In the genomic region with DNA sequence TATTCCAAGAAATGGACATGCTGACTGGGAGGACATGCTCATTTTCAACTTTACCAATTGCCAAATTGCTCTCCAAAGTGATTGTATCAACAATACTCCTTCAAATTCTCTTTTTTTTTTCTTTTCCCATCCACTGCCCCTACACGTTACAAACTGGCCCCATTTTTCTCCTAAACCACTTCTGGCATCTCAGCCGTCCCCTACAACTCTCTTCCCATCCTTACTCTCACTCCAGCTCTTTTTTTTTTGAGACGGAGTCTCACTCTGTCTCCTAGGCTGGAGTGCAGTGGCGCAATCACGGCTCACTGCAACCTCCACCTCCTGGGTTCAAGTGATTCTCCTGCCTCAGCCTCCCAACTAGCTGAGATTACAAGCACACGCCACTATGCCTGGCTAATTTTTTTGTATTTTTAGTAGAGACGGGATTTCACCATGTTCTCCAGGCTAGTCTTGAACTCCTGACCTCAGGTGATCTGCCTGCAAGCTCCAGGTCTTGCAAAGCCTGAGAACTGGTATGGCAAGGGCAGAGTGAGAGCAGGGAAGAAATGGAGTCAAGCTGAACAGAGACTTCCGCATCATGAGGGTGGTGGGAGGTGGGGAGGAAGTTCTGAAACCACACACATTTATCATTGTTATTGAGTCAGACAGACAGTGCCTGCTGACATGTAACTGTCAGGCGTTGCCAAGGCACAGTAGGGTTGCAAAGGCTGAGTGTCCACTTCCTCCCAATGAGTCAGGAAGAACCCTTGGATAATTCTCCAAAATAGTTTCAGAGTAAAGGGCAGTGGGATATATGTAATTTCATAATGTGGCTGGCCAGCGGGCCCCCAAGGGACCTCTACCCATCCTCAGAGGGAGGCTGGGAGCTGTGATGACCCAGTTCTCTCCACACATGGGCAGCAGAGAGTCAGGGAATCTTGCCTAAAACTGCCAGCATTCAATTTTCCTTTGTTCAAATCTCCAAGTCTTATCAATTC, we compare ENCODE assay signal across 1 cellular context.
A peak's percentile ranks its signal among the peaks of the same experiment; 100 is the strongest.
TF ChIP-seq lines count a peak whose summit lies in the region.

No MANE protein-coding gene starts in this region.

TF ChIP-seq in K562, 482 proteins besides CTCF, POLR2A, EP300 and RAD21 (continued from another document and continues in another):
- TF ChIP-seq SMARCB1 (IDR thresholded peaks at IDR 0.05; ENCODE audit: insufficient read length, low read depth) (no peak), NFE2 (IDR thresholded peaks at IDR 0.05; ENCODE audit: low read depth) (peak; percentile 78), SIN3B (IDR thresholded peaks at IDR 0.05; ENCODE audit: low read depth) (no peak), ETV5 (CRISPR knock-in tag; IDR thresholded peaks at IDR 0.05; ENCODE audit: low read depth) (peak; percentile 97), GATAD2A (IDR thresholded peaks at IDR 0.05) (no peak), NFE2L1 (tag; IDR thresholded peaks at IDR 0.05; ENCODE audit: borderline replicate concordance, low read depth) (no peak), ARNT (IDR thresholded peaks at IDR 0.05) (peak in 1 of 2 experiments; percentile 33; a peak in 1 of 4 replicates), KLF10 (CRISPR knock-in tag; IDR thresholded peaks at IDR 0.05) (no peak), ADNP (tag; IDR thresholded peaks at IDR 0.05) (peak; percentile 58; the same call in 1 of the 2 replicates), TRIM24 (IDR thresholded peaks at IDR 0.05) (peak; percentile 12 to 66; a peak in 2 of 4 replicates), SETDB1 (IDR thresholded peaks at IDR 0.05; ENCODE audit: low read length) (no peak), NFYB (IDR thresholded peaks at IDR 0.05; ENCODE audit: extremely low read depth, insufficient read length) (no peak), ELF2 (CRISPR knock-in tag; IDR thresholded peaks at IDR 0.05) (peak; percentile 86), TAF1 (IDR thresholded peaks at IDR 0.05; ENCODE audit: control insufficient read depth, extremely low read depth, insufficient read depth, low read length, severe bottlenecking) (peak; percentile 39), GTF2E2 (tag; IDR thresholded peaks at IDR 0.05) (peak; percentile 85), EWSR1 (IDR thresholded peaks at IDR 0.05; ENCODE audit: borderline replicate concordance, low read depth, partially characterized antibody) (no peak), ESRRA (IDR thresholded peaks at IDR 0.05; ENCODE audit: borderline replicate concordance, low read depth) (peak; percentile 93; the same call in 1 of the 2 replicates), FOXA3 (CRISPR knock-in tag; conservative IDR thresholded peaks at IDR 0.05 in 1 of 2, IDR thresholded peaks at IDR 0.05 in 1 of 2) (no peak), U2AF2 (optimal IDR thresholded peaks at IDR 0.05; ENCODE audit: low read depth, low read length) (no peak), TEAD1 (CRISPR knock-in tag; IDR thresholded peaks at IDR 0.05) (no peak), HDGF (IDR thresholded peaks at IDR 0.05) (no peak), ZNF311 (CRISPR knock-in tag; IDR thresholded peaks at IDR 0.05) (peak; percentile 57; the same call in 1 of the 2 replicates), ZNF253 (CRISPR knock-in tag; conservative IDR thresholded peaks at IDR 0.05) (no peak), KDM4B (IDR thresholded peaks at IDR 0.05; ENCODE audit: borderline replicate concordance in 2 of 2, low read depth in 1 of 2) (peak in 1 of 2 experiments; percentile 90; a peak in 1 of 4 replicates), TARDBP (IDR thresholded peaks at IDR 0.05) (no peak), SUPT5H (IDR thresholded peaks at IDR 0.05) (peak; percentile 44; the same call in 1 of the 2 replicates), BCOR (IDR thresholded peaks at IDR 0.05) (peak; percentile 64; the same call in 1 of the 2 replicates), TOE1 (IDR thresholded peaks at IDR 0.05; ENCODE audit: borderline replicate concordance) (peak; percentile 75; the same call in 1 of the 2 replicates), TOE1 (CRISPR knock-in tag; IDR thresholded peaks at IDR 0.05; ENCODE audit: borderline replicate concordance, low read depth) (no peak), NR1H2 (CRISPR knock-in tag; IDR thresholded peaks at IDR 0.05) (no peak), ZNF212 (CRISPR knock-in tag; IDR thresholded peaks at IDR 0.05) (no peak), ZNF354B (CRISPR knock-in tag; IDR thresholded peaks at IDR 0.05) (no peak; the same call in 1 of the 2 replicates), HNRNPK (IDR thresholded peaks at IDR 0.05; ENCODE audit: low read depth, low read length, poor library complexity, severe bottlenecking) (no peak), ZNF79 (CRISPR knock-in tag; IDR thresholded peaks at IDR 0.05; ENCODE audit: low read depth) (peak; percentile 72; the same call in 1 of the 2 replicates), CBFB (CRISPR knock-in tag; IDR thresholded peaks at IDR 0.05) (peak; percentile 96), HIVEP1 (CRISPR knock-in tag; IDR thresholded peaks at IDR 0.05) (no peak), ZNF165 (CRISPR knock-in tag; IDR thresholded peaks at IDR 0.05; ENCODE audit: borderline replicate concordance) (no peak), SMAD2 (IDR thresholded peaks at IDR 0.05; ENCODE audit: low read depth, low read length) (no peak), DNMT1 (IDR thresholded peaks at IDR 0.05) (no peak), REST (CRISPR knock-in tag; IDR thresholded peaks at IDR 0.05; ENCODE audit: low read depth) (no peak)
- TF ChIP-seq, protein P1, sequence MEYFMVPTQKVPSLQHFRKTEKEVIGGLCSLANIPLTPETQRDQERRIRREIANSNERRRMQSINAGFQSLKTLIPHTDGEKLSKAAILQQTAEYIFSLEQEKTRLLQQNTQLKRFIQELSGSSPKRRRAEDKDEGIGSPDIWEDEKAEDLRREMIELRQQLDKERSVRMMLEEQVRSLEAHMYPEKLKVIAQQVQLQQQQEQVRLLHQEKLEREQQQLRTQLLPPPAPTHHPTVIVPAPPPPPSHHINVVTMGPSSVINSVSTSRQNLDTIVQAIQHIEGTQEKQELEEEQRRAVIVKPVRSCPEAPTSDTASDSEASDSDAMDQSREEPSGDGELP (CRISPR knock-in tag; IDR thresholded peaks at IDR 0.05; ENCODE audit: borderline replicate concordance), result peak; percentile 36; the same call in 1 of the 2 replicates
- TF ChIP-seq, protein P2, sequence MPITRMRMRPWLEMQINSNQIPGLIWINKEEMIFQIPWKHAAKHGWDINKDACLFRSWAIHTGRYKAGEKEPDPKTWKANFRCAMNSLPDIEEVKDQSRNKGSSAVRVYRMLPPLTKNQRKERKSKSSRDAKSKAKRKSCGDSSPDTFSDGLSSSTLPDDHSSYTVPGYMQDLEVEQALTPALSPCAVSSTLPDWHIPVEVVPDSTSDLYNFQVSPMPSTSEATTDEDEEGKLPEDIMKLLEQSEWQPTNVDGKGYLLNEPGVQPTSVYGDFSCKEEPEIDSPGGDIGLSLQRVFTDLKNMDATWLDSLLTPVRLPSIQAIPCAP (CRISPR knock-in tag; IDR thresholded peaks at IDR 0.05; ENCODE audit: borderline replicate concordance), result no peak
- TF ChIP-seq, protein P3, sequence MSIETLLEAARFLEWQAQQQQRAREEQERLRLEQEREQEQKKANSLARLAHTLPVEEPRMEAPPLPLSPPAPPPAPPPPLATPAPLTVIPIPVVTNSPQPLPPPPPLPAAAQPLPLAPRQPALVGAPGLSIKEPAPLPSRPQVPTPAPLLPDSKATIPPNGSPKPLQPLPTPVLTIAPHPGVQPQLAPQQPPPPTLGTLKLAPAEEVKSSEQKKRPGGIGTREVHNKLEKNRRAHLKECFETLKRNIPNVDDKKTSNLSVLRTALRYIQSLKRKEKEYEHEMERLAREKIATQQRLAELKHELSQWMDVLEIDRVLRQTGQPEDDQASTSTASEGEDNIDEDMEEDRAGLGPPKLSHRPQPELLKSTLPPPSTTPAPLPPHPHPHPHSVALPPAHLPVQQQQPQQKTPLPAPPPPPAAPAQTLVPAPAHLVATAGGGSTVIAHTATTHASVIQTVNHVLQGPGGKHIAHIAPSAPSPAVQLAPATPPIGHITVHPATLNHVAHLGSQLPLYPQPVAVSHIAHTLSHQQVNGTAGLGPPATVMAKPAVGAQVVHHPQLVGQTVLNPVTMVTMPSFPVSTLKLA (conservative IDR thresholded peaks at IDR 0.05), result peak in 1 of 2 experiments; percentile 52; a peak in 1 of 4 replicates
- TF ChIP-seq, protein P4, sequence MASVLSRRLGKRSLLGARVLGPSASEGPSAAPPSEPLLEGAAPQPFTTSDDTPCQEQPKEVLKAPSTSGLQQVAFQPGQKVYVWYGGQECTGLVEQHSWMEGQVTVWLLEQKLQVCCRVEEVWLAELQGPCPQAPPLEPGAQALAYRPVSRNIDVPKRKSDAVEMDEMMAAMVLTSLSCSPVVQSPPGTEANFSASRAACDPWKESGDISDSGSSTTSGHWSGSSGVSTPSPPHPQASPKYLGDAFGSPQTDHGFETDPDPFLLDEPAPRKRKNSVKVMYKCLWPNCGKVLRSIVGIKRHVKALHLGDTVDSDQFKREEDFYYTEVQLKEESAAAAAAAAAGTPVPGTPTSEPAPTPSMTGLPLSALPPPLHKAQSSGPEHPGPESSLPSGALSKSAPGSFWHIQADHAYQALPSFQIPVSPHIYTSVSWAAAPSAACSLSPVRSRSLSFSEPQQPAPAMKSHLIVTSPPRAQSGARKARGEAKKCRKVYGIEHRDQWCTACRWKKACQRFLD (CRISPR knock-in tag; IDR thresholded peaks at IDR 0.05), result peak; percentile 83
- TF ChIP-seq, protein P5, sequence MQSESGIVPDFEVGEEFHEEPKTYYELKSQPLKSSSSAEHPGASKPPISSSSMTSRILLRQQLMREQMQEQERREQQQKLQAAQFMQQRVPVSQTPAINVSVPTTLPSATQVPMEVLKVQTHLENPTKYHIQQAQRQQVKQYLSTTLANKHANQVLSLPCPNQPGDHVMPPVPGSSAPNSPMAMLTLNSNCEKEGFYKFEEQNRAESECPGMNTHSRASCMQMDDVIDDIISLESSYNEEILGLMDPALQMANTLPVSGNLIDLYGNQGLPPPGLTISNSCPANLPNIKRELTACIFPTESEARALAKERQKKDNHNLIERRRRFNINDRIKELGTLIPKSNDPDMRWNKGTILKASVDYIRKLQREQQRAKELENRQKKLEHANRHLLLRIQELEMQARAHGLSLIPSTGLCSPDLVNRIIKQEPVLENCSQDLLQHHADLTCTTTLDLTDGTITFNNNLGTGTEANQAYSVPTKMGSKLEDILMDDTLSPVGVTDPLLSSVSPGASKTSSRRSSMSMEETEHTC (IDR thresholded peaks at IDR 0.05), result peak; percentile 99
- TF ChIP-seq, protein P6, sequence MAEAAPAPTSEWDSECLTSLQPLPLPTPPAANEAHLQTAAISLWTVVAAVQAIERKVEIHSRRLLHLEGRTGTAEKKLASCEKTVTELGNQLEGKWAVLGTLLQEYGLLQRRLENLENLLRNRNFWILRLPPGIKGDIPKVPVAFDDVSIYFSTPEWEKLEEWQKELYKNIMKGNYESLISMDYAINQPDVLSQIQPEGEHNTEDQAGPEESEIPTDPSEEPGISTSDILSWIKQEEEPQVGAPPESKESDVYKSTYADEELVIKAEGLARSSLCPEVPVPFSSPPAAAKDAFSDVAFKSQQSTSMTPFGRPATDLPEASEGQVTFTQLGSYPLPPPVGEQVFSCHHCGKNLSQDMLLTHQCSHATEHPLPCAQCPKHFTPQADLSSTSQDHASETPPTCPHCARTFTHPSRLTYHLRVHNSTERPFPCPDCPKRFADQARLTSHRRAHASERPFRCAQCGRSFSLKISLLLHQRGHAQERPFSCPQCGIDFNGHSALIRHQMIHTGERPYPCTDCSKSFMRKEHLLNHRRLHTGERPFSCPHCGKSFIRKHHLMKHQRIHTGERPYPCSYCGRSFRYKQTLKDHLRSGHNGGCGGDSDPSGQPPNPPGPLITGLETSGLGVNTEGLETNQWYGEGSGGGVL (CRISPR knock-in tag; IDR thresholded peaks at IDR 0.05), result no peak
- TF ChIP-seq, protein P7, sequence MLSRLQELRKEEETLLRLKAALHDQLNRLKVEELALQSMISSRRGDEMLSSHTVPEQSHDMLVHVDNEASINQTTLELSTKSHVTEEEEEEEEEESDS (CRISPR knock-in tag; IDR thresholded peaks at IDR 0.05), result no peak
- TF ChIP-seq, protein P8, sequence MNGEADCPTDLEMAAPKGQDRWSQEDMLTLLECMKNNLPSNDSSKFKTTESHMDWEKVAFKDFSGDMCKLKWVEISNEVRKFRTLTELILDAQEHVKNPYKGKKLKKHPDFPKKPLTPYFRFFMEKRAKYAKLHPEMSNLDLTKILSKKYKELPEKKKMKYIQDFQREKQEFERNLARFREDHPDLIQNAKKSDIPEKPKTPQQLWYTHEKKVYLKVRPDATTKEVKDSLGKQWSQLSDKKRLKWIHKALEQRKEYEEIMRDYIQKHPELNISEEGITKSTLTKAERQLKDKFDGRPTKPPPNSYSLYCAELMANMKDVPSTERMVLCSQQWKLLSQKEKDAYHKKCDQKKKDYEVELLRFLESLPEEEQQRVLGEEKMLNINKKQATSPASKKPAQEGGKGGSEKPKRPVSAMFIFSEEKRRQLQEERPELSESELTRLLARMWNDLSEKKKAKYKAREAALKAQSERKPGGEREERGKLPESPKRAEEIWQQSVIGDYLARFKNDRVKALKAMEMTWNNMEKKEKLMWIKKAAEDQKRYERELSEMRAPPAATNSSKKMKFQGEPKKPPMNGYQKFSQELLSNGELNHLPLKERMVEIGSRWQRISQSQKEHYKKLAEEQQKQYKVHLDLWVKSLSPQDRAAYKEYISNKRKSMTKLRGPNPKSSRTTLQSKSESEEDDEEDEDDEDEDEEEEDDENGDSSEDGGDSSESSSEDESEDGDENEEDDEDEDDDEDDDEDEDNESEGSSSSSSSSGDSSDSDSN (IDR thresholded peaks at IDR 0.05; ENCODE audit: borderline replicate concordance in 1 of 2, low read depth in 2 of 2, low read length in 2 of 2), result no peak
